In the genomic region with DNA sequence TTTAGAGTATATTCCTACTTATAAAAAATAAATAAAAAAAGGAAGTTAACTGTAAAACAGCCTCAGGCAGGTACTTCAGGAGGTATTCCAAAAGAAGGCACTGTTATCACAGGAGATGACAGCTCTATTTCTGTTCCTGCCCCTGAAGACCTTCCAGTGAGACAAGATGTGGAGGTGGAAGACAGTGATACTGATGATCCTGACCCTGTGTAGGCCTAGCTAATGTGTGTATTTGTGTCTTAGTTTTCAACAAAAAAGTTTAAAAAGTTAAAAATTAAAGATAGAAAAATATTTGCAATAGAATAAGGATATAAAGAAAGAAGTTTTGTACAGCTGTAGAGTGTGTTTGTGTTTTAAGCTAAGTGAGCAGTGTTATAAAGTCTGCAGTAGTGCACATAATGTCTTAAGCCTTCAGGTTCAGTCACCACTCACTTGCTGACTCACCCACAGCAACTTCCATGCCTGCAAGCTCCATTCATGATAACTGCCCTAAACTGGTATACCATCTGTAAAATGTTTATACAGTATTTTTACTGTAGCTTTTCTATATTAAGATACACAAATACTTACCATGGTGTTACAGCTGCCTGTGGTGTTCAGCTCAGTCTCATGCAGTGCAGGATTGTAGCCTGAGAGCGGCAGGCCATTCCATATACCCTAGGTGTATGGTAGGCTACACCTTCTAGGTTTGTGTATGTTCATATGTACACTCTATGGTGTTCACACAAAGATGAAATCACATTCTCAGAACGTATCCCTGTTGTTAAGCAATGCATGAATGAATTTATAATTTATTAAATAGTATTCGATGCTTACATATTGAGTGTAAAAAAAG, we compare ENCODE assay signal across 10 cellular contexts.
DNase-seq lines count a peak whose midpoint lies in the region; ATAC-seq and TF ChIP-seq lines count a peak whose summit lies in the region.
"Had no signal": no experiment of that assay in that cellular context is flagged by ENCODE, and none has a peak within 500 bp of the region (broad histone marks: within the 10 kb centered on the region; RNA-seq: fewer than 3 reads in every experiment).

No MANE protein-coding gene starts in this region.

- no peak for TF ChIP-seq POLR2A in esophagus squamous epithelium (IDR thresholded peaks at IDR 0.05)

- H3K4me2 ChIP-seq in DND-41 (ENCODE audit: insufficient read depth, low read length): no peak overlapping the region

- no peak overlapping the region for H3K4me3 Mint-ChIP-seq in chondrocyte (ENCODE audit: unreplicated experiment)
- H3K4me3 Mint-ChIP-seq: dendritic cell treated with granulocyte-macrophage colony-stimulating factor and Interleukin-4, amounts not matched to agents 40 ng/mL and 50 ng/mL, for 4 days had no signal

- WGBS in esophagus squamous epithelium, 2 donors: 92 to 94% methylated on average over 3 of the region's 3 CpGs

- H3K27ac ChIP-seq in DND-41 (ENCODE audit: low read length) (no peak overlapping the region), esophagus squamous epithelium (no peak overlapping the region)
- H3K27ac ChIP-seq: thyroid gland had no signal

- H3K9me3 Mint-ChIP-seq in chondrocyte (ENCODE audit: low read depth): no peaks in the 10 kb centered on the region
- H3K9me3 Mint-ChIP-seq: dendritic cell treated with granulocyte-macrophage colony-stimulating factor and Interleukin-4, amounts not matched to agents 40 ng/mL and 50 ng/mL, for 4 days had no signal

- no peak for TF ChIP-seq CTCF in DND-41 (IDR thresholded peaks at IDR 0.05; ENCODE audit: borderline replicate concordance, extremely low read depth, low read length, poor library complexity, severe bottlenecking)
- peak; percentile 51 for TF ChIP-seq CTCF in chondrocyte (IDR thresholded peaks at IDR 0.05)
- TF ChIP-seq CTCF in esophagus squamous epithelium (IDR thresholded peaks at IDR 0.05): no peak

- peaks cover 26% of the 10 kb centered on the region for H3K4me1 Mint-ChIP-seq in chondrocyte (ENCODE audit: low read depth)

- no peaks in the 10 kb centered on the region for H3K79me2 ChIP-seq in DND-41 (ENCODE audit: insufficient read depth, low read length)

- H3K36me3 ChIP-seq in DND-41 (ENCODE audit: insufficient read depth, low read length): peaks cover 13% of the 10 kb centered on the region
- H3K36me3 ChIP-seq in esophagus squamous epithelium: peaks cover 0 to 15% (median 0%) of the 10 kb centered on the region in 3 donors
- H3K36me3 ChIP-seq: thyroid gland had no signal

- DNase-seq in DND-41: no peak
- peak; percentile 48 for DNase-seq in NCI-H460 (ENCODE audit: extremely low read depth, low read depth)
- DNase-seq in chondrocyte (ENCODE audit: low spot score): no peak
- DNase-seq in myocyte (ENCODE audit: low read depth): peak; percentile 67
- no peak for DNase-seq in GM19238 (ENCODE audit: insufficient read length, low spot score)
- DNase-seq in esophagus squamous epithelium (lab: John Stamatoyannopoulos, UW): no peak
- DNase-seq in NK-92 (lab: John Stamatoyannopoulos, UW; ENCODE audit: unreplicated experiment): no peak
- DNase-seq: thyroid gland had no signal

- no peaks in the 10 kb centered on the region for H4K20me1 ChIP-seq in DND-41 (ENCODE audit: insufficient read depth, low read length)

- peak; percentile 35; the same call in 2 of the 3 replicates for ATAC-seq in DND-41 (ENCODE audit: insufficient read depth, low read depth)
- no peak for ATAC-seq in GM18502 (IDR thresholded peaks at IDR 0.05; ENCODE audit: poor library complexity, unreplicated experiment)

- intact Hi-C loops in esophagus squamous epithelium (cut with DNase I): no loop called here

- H3K27me3 Mint-ChIP-seq in chondrocyte (ENCODE audit: low read depth): no peaks in the 10 kb centered on the region
- H3K27me3 Mint-ChIP-seq: dendritic cell treated with granulocyte-macrophage colony-stimulating factor and Interleukin-4, amounts not matched to agents 40 ng/mL and 50 ng/mL, for 4 days had no signal

- H3K27me3 ChIP-seq in DND-41 (ENCODE audit: insufficient read depth, low read length, poor library complexity): no peaks in the 10 kb centered on the region
- no peaks in the 10 kb centered on the region for H3K27me3 ChIP-seq in esophagus squamous epithelium
- H3K27me3 ChIP-seq: thyroid gland had no signal

- no peak overlapping the region for H3K9ac ChIP-seq in DND-41 (ENCODE audit: low read depth, low read length)

- H3K4me1 ChIP-seq in DND-41 (ENCODE audit: insufficient read depth, low read length) (no peaks in the 10 kb centered on the region), esophagus squamous epithelium (peaks cover 0 to 42% (median 10%) of the 10 kb centered on the region in 3 donors)
- H3K4me1 ChIP-seq: thyroid gland had no signal

- no peak overlapping the region for H3K4me3 ChIP-seq in DND-41 (ENCODE audit: low read depth in 1 of 2, low read length in 2 of 2)
- no peak overlapping the region for H3K4me3 ChIP-seq in esophagus squamous epithelium
- H3K4me3 ChIP-seq: thyroid gland had no signal

- no peak overlapping the region for H2AFZ ChIP-seq in DND-41 (ENCODE audit: low read depth, low read length)

- peaks cover 8% of the 10 kb centered on the region for H3K36me3 Mint-ChIP-seq in chondrocyte (ENCODE audit: low read depth)

- peak overlapping the region; percentile 76 for H3K27ac Mint-ChIP-seq in chondrocyte (ENCODE audit: unreplicated experiment)
- H3K27ac Mint-ChIP-seq: dendritic cell treated with granulocyte-macrophage colony-stimulating factor and Interleukin-4, amounts not matched to agents 40 ng/mL and 50 ng/mL, for 4 days had no signal

- no peaks in the 10 kb centered on the region for H3K9me3 ChIP-seq in DND-41 (ENCODE audit: insufficient read depth, low read length, severe bottlenecking)
- H3K9me3 ChIP-seq in esophagus squamous epithelium: no peaks in the 10 kb centered on the region
- H3K9me3 ChIP-seq: thyroid gland had no signal

Comparison
In these comparisons a context has a peak if more than half of its experiments do, and no peak if none do; other contexts are left out.
1. DNase-seq: peak in NCI-H460 (single experiment) and myocyte (single experiment); none in DND-41 (single experiment), chondrocyte (single experiment), GM19238 (single experiment), esophagus squamous epithelium (single experiment) and NK-92 (single experiment).